ENCODE assay signal across 29 cellular contexts in genomic region chr6:111118816-111119215, GRCh38. TPM values are rescaled to one million over a fixed set of nuclear protein-coding genes. Genes with fewer than 3 reads are reported as not detected.
"Had no signal": no experiment of that assay in that cellular context is flagged by ENCODE, and none has a peak within 500 bp of the region (broad histone marks: within the 10 kb centered on the region; RNA-seq: fewer than 3 reads in every experiment).

No MANE protein-coding gene starts in this region.

- DNase-seq: hypothalamus; immature natural killer cell; kidney; lower lobe of right lung; mammary epithelial cell; mesenchymal stem cell; naive B cell; natural killer cell; nephron progenitor cell; occipital lobe; right cardiac atrium; stimulated activated CD4-positive, alpha-beta T cell treated with anti-CD3 and anti-CD28 coated beads, Interleukin-12 subunit alpha, Interleukin-12 subunit beta, amount 100 ng/mL, for 4 hours; stimulated activated CD4-positive, alpha-beta T cell treated with anti-CD3 and anti-CD28 coated beads, Interleukin-15, amount 100 ng/mL, for 24 hours; stimulated activated CD4-positive, alpha-beta T cell treated with anti-CD3 and anti-CD28 coated beads, Interleukin-2, amount 100 ng/mL, for 24 hours; stimulated activated CD4-positive, alpha-beta T cell treated with anti-CD3 and anti-CD28 coated beads, Interleukin-4, amount 100 ng/mL, for 1 hour; stimulated activated naive B cell treated with anti-CD40 and anti-IgM and Interleukin-4, amounts not matched to agents 10 μg/mL and 1 μg/mL and 100 μg/mL, for 72 hours; stimulated activated naive CD8-positive, alpha-beta T cell treated with anti-CD3 and anti-CD28 coated beads, Interleukin-15, Interleukin-2, amounts not matched to agents 100 U/mL and 50 U/mL, for 24 hours; stomach; testis; thyroid gland; transverse colon; upper lobe of left lung had no signal

- H3K79me2 ChIP-seq: parathyroid adenoma had no signal

- H3K9me3 Mint-ChIP-seq: immature natural killer cell; natural killer cell; neural progenitor cell; stimulated activated naive B cell treated with anti-CD40 and anti-IgM and Interleukin-4, amounts not matched to agents 10 μg/mL and 1 μg/mL and 100 μg/mL, for 72 hours had no signal

- H3K9me3 ChIP-seq: lower lobe of right lung, neutrophil, stomach, testis, thyroid gland, transverse colon, upper lobe of left lung had no signal

- ATAC-seq: lower lobe of right lung; natural killer cell; sciatic nerve; stimulated activated naive B cell treated with anti-CD40 and anti-IgM and Interleukin-4, amounts not matched to agents 10 μg/mL and 1 μg/mL and 100 μg/mL, for 72 hours; stimulated activated naive CD8-positive, alpha-beta T cell treated with anti-CD3 and anti-CD28 coated beads, Interleukin-15, Interleukin-2, amounts not matched to agents 100 U/mL and 50 U/mL, for 24 hours had no signal

- H2AFZ ChIP-seq: neural progenitor cell, parathyroid adenoma had no signal

- H3K4me3 Mint-ChIP-seq: immature natural killer cell; naive B cell; natural killer cell; nephron progenitor cell; neural progenitor cell; stimulated activated naive B cell treated with anti-CD40 and anti-IgM and Interleukin-4, amounts not matched to agents 10 μg/mL and 1 μg/mL and 100 μg/mL, for 72 hours had no signal

- H3K9ac ChIP-seq: neural progenitor cell, parathyroid adenoma had no signal

- H3K36me3 Mint-ChIP-seq: naive B cell; natural killer cell; neural progenitor cell; stimulated activated naive B cell treated with anti-CD40 and anti-IgM and Interleukin-4, amounts not matched to agents 10 μg/mL and 1 μg/mL and 100 μg/mL, for 72 hours had no signal

- H3K4me2 ChIP-seq: neural progenitor cell had no signal

- H3K4me3 ChIP-seq: lower lobe of right lung, neural progenitor cell, skin epidermis, stomach, testis, thyroid gland, transverse colon, upper lobe of left lung had no signal

- H3K27me3 ChIP-seq: neural progenitor cell, neutrophil, stomach, testis, thyroid gland, transverse colon, upper lobe of left lung had no signal

- H3K27ac ChIP-seq: lower lobe of right lung, neural progenitor cell, neutrophil, parathyroid adenoma, skin epidermis, stomach, testis, thyroid gland, transverse colon had no signal

- H3K27me3 Mint-ChIP-seq: naive B cell; stimulated activated naive B cell treated with anti-CD40 and anti-IgM and Interleukin-4, amounts not matched to agents 10 μg/mL and 1 μg/mL and 100 μg/mL, for 72 hours had no signal

- H3K4me1 ChIP-seq: lower lobe of right lung, testis had no signal

- H3K27ac Mint-ChIP-seq: immature natural killer cell; naive B cell; natural killer cell; nephron progenitor cell; neural progenitor cell; stimulated activated naive B cell treated with anti-CD40 and anti-IgM and Interleukin-4, amounts not matched to agents 10 μg/mL and 1 μg/mL and 100 μg/mL, for 72 hours had no signal

RNA-seq across cellular contexts. Expression of gene SLC16A10, which starts 31.5 kb away (rescaled TPM):
- total RNA-seq: mammary epithelial cell, osteocyte, pulmonary artery endothelial cell had no signal
- polyA plus RNA-seq: immature natural killer cell had no signal
